ENCODE assay signal across 21 cellular contexts in genomic region chr2:101556033-101556459, GRCh38.
"Had no signal": no experiment of that assay in that cellular context is flagged by ENCODE, and none has a peak within 500 bp of the region (broad histone marks: within the 10 kb centered on the region; RNA-seq: fewer than 3 reads in every experiment).

No MANE protein-coding gene starts in this region.

- H3K4me1 ChIP-seq: colonic mucosa, testis had no signal

- H3K27ac ChIP-seq: colonic mucosa, heart right ventricle, left lung, ovary, right atrium auricular region, testis, tibial nerve, upper lobe of right lung had no signal

- ATAC-seq: heart right ventricle; left lung; naive thymus-derived CD4-positive, alpha-beta T cell; stimulated activated memory B cell treated with anti-CD40 and anti-IgM and Interleukin-4, amounts not matched to agents 10 μg/mL and 1 μg/mL and 100 μg/mL, for 72 hours; stimulated activated naive CD8-positive, alpha-beta T cell treated with anti-CD3 and anti-CD28 coated beads, Interleukin-15, amount 100 ng/mL, for 72 hours; upper lobe of right lung had no signal

- H3K9me3 ChIP-seq: colonic mucosa, left lung, ovary, right atrium auricular region, testis, tibial nerve, upper lobe of right lung had no signal

- H3K36me3 ChIP-seq: colonic mucosa, heart right ventricle, left lung, ovary, right atrium auricular region, tibial nerve, upper lobe of right lung had no signal

- DNase-seq: caudate nucleus; colonic mucosa; dermis blood vessel endothelial cell; effector CD4-positive, alpha-beta T cell; endodermal cell; hypothalamus; left lung; mesenchymal stem cell; naive thymus-derived CD4-positive, alpha-beta T cell; ovary; stimulated activated CD4-positive, alpha-beta T cell treated with anti-CD3 and anti-CD28 coated beads, Interleukin-4, amount 100 ng/mL, for 1 hour; stimulated activated CD8-positive, alpha-beta memory T cell treated with anti-CD3 and anti-CD28 coated beads, Interleukin-4, amount 100 ng/mL, for 48 hours; stimulated activated naive CD8-positive, alpha-beta T cell treated with anti-CD3 and anti-CD28 coated beads, Interleukin-15, amount 100 ng/mL, for 72 hours; testis; upper lobe of right lung had no signal

- H3K4me2 ChIP-seq: smooth muscle cell had no signal

- H3K4me3 ChIP-seq: colonic mucosa, heart right ventricle, left lung, lung, ovary, right atrium auricular region, smooth muscle cell, testis, tibial nerve, upper lobe of right lung had no signal

- H3K27me3 ChIP-seq: colonic mucosa, heart right ventricle, left lung, ovary, right atrium auricular region, testis, tibial nerve, upper lobe of right lung had no signal
